In the genomic region with DNA sequence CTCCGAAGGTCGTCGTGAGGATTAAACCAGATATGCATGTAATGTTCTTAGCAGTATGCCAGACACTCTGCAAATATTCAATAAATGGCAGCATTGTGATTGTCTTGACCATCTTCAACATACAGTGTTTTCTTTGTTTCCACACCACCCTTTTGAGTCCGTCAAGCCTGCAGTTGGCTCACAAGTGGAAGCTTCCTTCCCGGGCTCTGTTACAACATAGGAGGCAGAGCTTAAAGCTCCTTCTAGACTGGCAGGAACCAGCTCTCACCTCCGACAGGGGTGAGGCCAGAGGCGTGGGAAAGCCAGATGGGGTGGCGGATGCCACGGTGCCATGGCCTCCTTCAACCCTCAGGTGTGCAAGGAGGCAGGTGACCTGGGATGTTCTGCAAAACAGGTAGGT, we compare ENCODE assay signal across 30 cellular contexts.
"Had no signal": no experiment of that assay in that cellular context is flagged by ENCODE, and none has a peak within 500 bp of the region (broad histone marks: within the 10 kb centered on the region; RNA-seq: fewer than 3 reads in every experiment).

No MANE protein-coding gene starts in this region.

- ATAC-seq: activated CD8-positive, alpha-beta T cell treated with anti-CD3 and anti-CD28 coated beads, Interleukin-2, amount 10 ng/mL, durations not matched to agents 7 days and 5 days; Panc1; Right ventricle myocardium inferior; SK-N-SH treated with all-trans-retinoic acid at 6 μM for 48 hours; T-helper 17 cell; WTC11 had no signal

- H3K4me3 ChIP-seq: MG63 had no signal

- H3K9me3 Mint-ChIP-seq: activated naive CD4-positive, alpha-beta T cell treated with anti-CD3 and anti-CD28 coated beads, Interleukin-2, amount 50 U/mL, for 24 hours; activated T-helper 1 cell treated with anti-CD3 and anti-CD28 coated beads, Interleukin-12 subunit alpha, Interleukin-12 subunit beta, Interleukin-2, Interleukin-4 antibody, amounts not matched to agents 30 ng/mL and 10 ng/mL and 1 ng/mL, durations not matched to agents 14 hours and 24 hours and 36 hours; WTC11 had no signal

- H3K4me1 Mint-ChIP-seq: activated naive CD4-positive, alpha-beta T cell treated with anti-CD3 and anti-CD28 coated beads, Interleukin-2, amount 50 U/mL, for 24 hours; brain had no signal

- H3K9ac ChIP-seq: KMS-11 had no signal

- H3K4me3 Mint-ChIP-seq: activated CD8-positive, alpha-beta T cell treated with anti-CD3 and anti-CD28 coated beads, Interleukin-2, amount 10 ng/mL, durations not matched to agents 7 days and 5 days; activated naive CD4-positive, alpha-beta T cell treated with anti-CD3 and anti-CD28 coated beads, Interleukin-2, amount 50 U/mL, for 24 hours; brain; T-helper 17 cell; WTC11 had no signal

- H3K27ac Mint-ChIP-seq: activated CD8-positive, alpha-beta T cell treated with anti-CD3 and anti-CD28 coated beads, Interleukin-2, amount 10 ng/mL, durations not matched to agents 7 days and 5 days; activated naive CD4-positive, alpha-beta T cell treated with anti-CD3 and anti-CD28 coated beads, Interleukin-2, amount 50 U/mL, for 24 hours; activated T-helper 1 cell treated with anti-CD3 and anti-CD28 coated beads, Interleukin-12 subunit alpha, Interleukin-12 subunit beta, Interleukin-2, Interleukin-4 antibody, amounts not matched to agents 30 ng/mL and 10 ng/mL and 1 ng/mL, durations not matched to agents 14 hours and 24 hours and 36 hours; brain; T-helper 17 cell; WTC11 had no signal

- H3K4me2 ChIP-seq: KMS-11 had no signal

- H3K27ac ChIP-seq: KMS-11 had no signal

- DNase-seq: activated CD4-positive, alpha-beta T cell treated with anti-CD3 and anti-CD28 coated beads for 48 hours; activated CD4-positive, alpha-beta T cell treated with anti-CD3 and anti-CD28 coated beads, Interleukin-2, amount 50 U/mL, for 4 hours; activated CD4-positive, CD25-positive, alpha-beta regulatory T cell treated with anti-CD3 and anti-CD28 coated beads, Interleukin-2, amount 50 U/mL, for 72 hours; activated CD8-positive, alpha-beta memory T cell treated with anti-CD3 and anti-CD28 coated beads, Interleukin-2, amount 50 U/mL, for 48 hours; activated CD8-positive, alpha-beta T cell treated with anti-CD3 and anti-CD28 coated beads, Interleukin-2, amount 10 ng/mL, durations not matched to agents 7 days and 5 days; activated effector memory CD4-positive, alpha-beta T cell treated with Interleukin-2 at 50 U/mL for 16 hours; activated naive CD4-positive, alpha-beta T cell; activated T-cell treated with anti-CD3 and anti-CD28 coated beads, Interleukin-2, amount 50 U/mL, for 1 hour; cerebellar nuclear complex; MG63; MV-4-11; NCI-H1092 treated with DMSO at 0.1 percent for 48 hours; NCI-H1417 treated with DMSO at 0.1 percent for 48 hours; NCI-H1694; NCI-H2029; NCI-H345; NCI-H510A; NCI-H526 treated with DMSO at 0.1 percent for 48 hours; NCI-H82; RPMI8226; T-helper 17 cell; T-helper 9 cell had no signal

- H3K36me3 ChIP-seq: MG63 had no signal

- H3K36me3 Mint-ChIP-seq: activated naive CD4-positive, alpha-beta T cell treated with anti-CD3 and anti-CD28 coated beads, Interleukin-2, amount 50 U/mL, for 24 hours; brain; WTC11 had no signal

- H3K9me3 ChIP-seq: MG63 had no signal
